Comparison of ENCODE assay signal across 1 cellular context in genomic region chr7:143499246-143499645, GRCh38.
TF ChIP-seq lines count a peak whose summit lies in the region.

No MANE protein-coding gene starts in this region.

TF ChIP-seq in HepG2, 621 proteins besides CTCF, POLR2A, EP300 and RAD21 (continued from another document):
- TF ChIP-seq, protein P1, sequence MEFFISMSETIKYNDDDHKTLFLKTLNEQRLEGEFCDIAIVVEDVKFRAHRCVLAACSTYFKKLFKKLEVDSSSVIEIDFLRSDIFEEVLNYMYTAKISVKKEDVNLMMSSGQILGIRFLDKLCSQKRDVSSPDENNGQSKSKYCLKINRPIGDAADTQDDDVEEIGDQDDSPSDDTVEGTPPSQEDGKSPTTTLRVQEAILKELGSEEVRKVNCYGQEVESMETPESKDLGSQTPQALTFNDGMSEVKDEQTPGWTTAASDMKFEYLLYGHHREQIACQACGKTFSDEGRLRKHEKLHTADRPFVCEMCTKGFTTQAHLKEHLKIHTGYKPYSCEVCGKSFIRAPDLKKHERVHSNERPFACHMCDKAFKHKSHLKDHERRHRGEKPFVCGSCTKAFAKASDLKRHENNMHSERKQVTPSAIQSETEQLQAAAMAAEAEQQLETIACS (CRISPR knock-in tag; IDR thresholded peaks at IDR 0.05): no peak
- TF ChIP-seq MEF2D (CRISPR knock-in tag; IDR thresholded peaks at IDR 0.05) (no peak), CSRNP2 (CRISPR knock-in tag; conservative IDR thresholded peaks at IDR 0.05; ENCODE audit: low read depth) (no peak), ZBTB43 (CRISPR knock-in tag; conservative IDR thresholded peaks at IDR 0.05) (no peak), THAP7 (CRISPR knock-in tag; IDR thresholded peaks at IDR 0.05) (no peak), ZNF678 (CRISPR knock-in tag; IDR thresholded peaks at IDR 0.05) (no peak), ZNF142 (CRISPR knock-in tag; IDR thresholded peaks at IDR 0.05) (no peak), ZHX1 (CRISPR knock-in tag; IDR thresholded peaks at IDR 0.05; ENCODE audit: low read depth) (no peak), ZNF34 (CRISPR knock-in tag; IDR thresholded peaks at IDR 0.05; ENCODE audit: borderline replicate concordance) (no peak), ZNF782 (CRISPR knock-in tag; IDR thresholded peaks at IDR 0.05; ENCODE audit: borderline replicate concordance) (no peak)
- TF ChIP-seq, protein P2, sequence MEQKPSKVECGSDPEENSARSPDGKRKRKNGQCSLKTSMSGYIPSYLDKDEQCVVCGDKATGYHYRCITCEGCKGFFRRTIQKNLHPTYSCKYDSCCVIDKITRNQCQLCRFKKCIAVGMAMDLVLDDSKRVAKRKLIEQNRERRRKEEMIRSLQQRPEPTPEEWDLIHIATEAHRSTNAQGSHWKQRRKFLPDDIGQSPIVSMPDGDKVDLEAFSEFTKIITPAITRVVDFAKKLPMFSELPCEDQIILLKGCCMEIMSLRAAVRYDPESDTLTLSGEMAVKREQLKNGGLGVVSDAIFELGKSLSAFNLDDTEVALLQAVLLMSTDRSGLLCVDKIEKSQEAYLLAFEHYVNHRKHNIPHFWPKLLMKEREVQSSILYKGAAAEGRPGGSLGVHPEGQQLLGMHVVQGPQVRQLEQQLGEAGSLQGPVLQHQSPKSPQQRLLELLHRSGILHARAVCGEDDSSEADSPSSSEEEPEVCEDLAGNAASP (CRISPR knock-in tag; IDR thresholded peaks at IDR 0.05; ENCODE audit: borderline replicate concordance): no peak
